Comparison of ENCODE assay signal across 27 cellular contexts in the genomic region with DNA sequence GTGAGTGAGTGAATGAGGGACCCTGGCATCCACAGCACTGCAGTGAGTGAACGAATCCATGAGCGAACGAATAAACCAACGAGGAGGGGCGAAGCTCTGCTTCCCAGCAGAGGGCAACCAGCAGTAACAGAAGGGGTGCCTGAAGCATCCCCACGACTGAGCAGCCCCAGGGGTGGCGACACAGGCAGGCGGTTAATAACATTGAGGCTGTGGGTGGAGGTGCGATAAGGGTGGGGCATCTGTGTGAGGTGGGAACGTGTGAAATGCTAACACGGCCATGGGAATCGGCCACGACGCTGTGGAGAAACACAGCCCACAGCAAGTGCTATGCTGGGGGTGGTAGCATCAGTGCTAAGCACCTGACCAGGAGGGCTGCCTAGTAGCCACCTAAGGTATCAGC.
"Had no signal": no experiment of that assay in that cellular context is flagged by ENCODE, and none has a peak within 500 bp of the region (broad histone marks: within the 10 kb centered on the region; RNA-seq: fewer than 3 reads in every experiment).

No MANE protein-coding gene starts in this region.

- ATAC-seq: activated CD4-positive, CD25-positive, alpha-beta regulatory T cell treated with anti-CD3 and anti-CD28 coated beads, Interleukin-2, amount 50 U/mL, for 24 hours; activated CD8-positive, alpha-beta memory T cell treated with anti-CD3 and anti-CD28 coated beads, Interleukin-2, amount 10 ng/mL, durations not matched to agents 7 days and 5 days had no signal

- DNase-seq: activated CD4-positive, alpha-beta T cell treated with anti-CD3 and anti-CD28 coated beads, Interleukin-2, amount 10 ng/mL, durations not matched to agents 24 days and 14 days; activated CD4-positive, alpha-beta T cell treated with anti-CD3 and anti-CD28 coated beads, Interleukin-2, amount 50 U/mL, for 48 hours; activated CD8-positive, alpha-beta memory T cell treated with anti-CD3 and anti-CD28 coated beads, Interleukin-2, amount 10 ng/mL, durations not matched to agents 7 days and 5 days; activated effector memory CD4-positive, alpha-beta T cell treated with Interleukin-2 at 50 U/mL for 16 hours; activated naive CD4-positive, alpha-beta T cell; activated T-cell treated with anti-CD3 and anti-CD28 coated beads, Interleukin-2, amount 50 U/mL, for 24 hours; amygdala; MG63; MV-4-11; NCI-H1092 treated with DMSO at 0.1 percent for 48 hours; NCI-H1417 treated with DMSO at 0.1 percent for 48 hours; NCI-H1694; NCI-H2029; NCI-H2107; NCI-H2171 treated with DMSO at 0.1 percent for 48 hours; NCI-H345; NCI-H510A treated with DMSO at 0.1 percent for 48 hours; NCI-H69; NK-92 treated with Interleukin-12 subunit alpha and Interleukin-12 subunit beta, amount 100 ng/mL, for 24 hours; SHP77 treated with DMSO at 0.1 percent for 48 hours had no signal

- FAIRE-seq: astrocyte, RCC 7860 had no signal

- H3K27me3 Mint-ChIP-seq: activated CD4-positive, alpha-beta T cell treated with anti-CD3 and anti-CD28 coated beads, Interleukin-2, amount 10 ng/mL, durations not matched to agents 24 days and 14 days; activated CD8-positive, alpha-beta memory T cell treated with anti-CD3 and anti-CD28 coated beads, Interleukin-2, amount 10 ng/mL, durations not matched to agents 7 days and 5 days; activated naive CD8-positive, alpha-beta T cell; activated T-cell treated with anti-CD3 and anti-CD28 coated beads, Interleukin-2, amount 50 U/mL, for 24 hours had no signal

- H3K4me1 Mint-ChIP-seq: activated CD4-positive, alpha-beta T cell treated with anti-CD3 and anti-CD28 coated beads, Interleukin-2, amount 10 ng/mL, durations not matched to agents 24 days and 14 days; activated CD8-positive, alpha-beta memory T cell treated with anti-CD3 and anti-CD28 coated beads, Interleukin-2, amount 10 ng/mL, durations not matched to agents 7 days and 5 days; brain had no signal

- H3K27ac Mint-ChIP-seq: activated CD4-positive, alpha-beta T cell treated with anti-CD3 and anti-CD28 coated beads, Interleukin-2, amount 10 ng/mL, durations not matched to agents 24 days and 14 days; activated CD8-positive, alpha-beta memory T cell treated with anti-CD3 and anti-CD28 coated beads, Interleukin-2, amount 10 ng/mL, durations not matched to agents 7 days and 5 days; activated naive CD8-positive, alpha-beta T cell; activated T-cell treated with anti-CD3 and anti-CD28 coated beads, Interleukin-2, amount 50 U/mL, for 24 hours; activated T-helper 1 cell treated with anti-CD3 and anti-CD28 coated beads, Interleukin-12 subunit alpha, Interleukin-12 subunit beta, Interleukin-2, Interleukin-4 antibody, amounts not matched to agents 30 ng/mL and 10 ng/mL and 1 ng/mL, durations not matched to agents 14 hours and 24 hours and 36 hours; brain; T-helper 1 cell treated with Interleukin-12 subunit alpha and Interleukin-12 subunit beta and Interleukin-4 antibody, amounts not matched to agents 30 μg/mL and 1 μg/mL, for 36 hours had no signal

- H3K4me3 Mint-ChIP-seq: activated CD4-positive, alpha-beta T cell treated with anti-CD3 and anti-CD28 coated beads, Interleukin-2, amount 10 ng/mL, durations not matched to agents 24 days and 14 days; activated CD8-positive, alpha-beta memory T cell treated with anti-CD3 and anti-CD28 coated beads, Interleukin-2, amount 10 ng/mL, durations not matched to agents 7 days and 5 days; activated naive CD8-positive, alpha-beta T cell; activated T-cell treated with anti-CD3 and anti-CD28 coated beads, Interleukin-2, amount 50 U/mL, for 24 hours; activated T-helper 1 cell treated with anti-CD3 and anti-CD28 coated beads, Interleukin-12 subunit alpha, Interleukin-12 subunit beta, Interleukin-2, Interleukin-4 antibody, amounts not matched to agents 30 ng/mL and 10 ng/mL and 1 ng/mL, durations not matched to agents 14 hours and 24 hours and 36 hours; brain; T-helper 1 cell treated with Interleukin-12 subunit alpha and Interleukin-12 subunit beta and Interleukin-4 antibody, amounts not matched to agents 30 μg/mL and 1 μg/mL, for 36 hours had no signal
